25 cellular contexts compared by ENCODE assay signal in genomic region chrX:124268099-124268498, GRCh38.
DNase-seq lines count a peak whose midpoint lies in the region; ATAC-seq and TF ChIP-seq lines count a peak whose summit lies in the region.
"Had no signal": no experiment of that assay in that cellular context is flagged by ENCODE, and none has a peak within 500 bp of the region (broad histone marks: within the 10 kb centered on the region; RNA-seq: fewer than 3 reads in every experiment).

No MANE protein-coding gene starts in this region.

- no peak for ATAC-seq in HG02938 (IDR thresholded peaks at IDR 0.05; ENCODE audit: unreplicated experiment)

- DNase-seq in T-helper 1 cell (no peak), Caki2 (ENCODE audit: low read depth) (peak; percentile 1), esophagus muscularis mucosa (ENCODE audit: extremely low spot score) (no peak), renal cortical epithelial cell (ENCODE audit: low read depth) (peak; percentile 35), HuH-7.5 (ENCODE audit: low spot score) (no peak)
- DNase-seq in activated CD8-positive, alpha-beta memory T cell treated with anti-CD3 and anti-CD28 coated beads, Interleukin-2, amount 50 U/mL, for 48 hours: no peak
- DNase-seq: 8988T; ACHN; BE2C; Calu3; CD8-positive, alpha-beta memory T cell; NCI-H1092; NCI-H1417 treated with DMSO at 0.1 percent for 48 hours; NCI-H1694 treated with DMSO at 0.1 percent for 48 hours; NCI-H2081 treated with DMSO at 0.1 percent for 48 hours; NCI-H2171; NCI-H226; NCI-H510A; NCI-H69; Right ventricle myocardium superior; RPMI8226 had no signal

- H3K4me3 ChIP-seq in esophagus muscularis mucosa: no peak overlapping the region

- TF ChIP-seq CTCF in esophagus muscularis mucosa (IDR thresholded peaks at IDR 0.05): no peak

- no peaks in the 10 kb centered on the region for H3K27me3 Mint-ChIP-seq in T-helper 1 cell treated with Interleukin-12 subunit alpha and Interleukin-12 subunit beta and Interleukin-4 antibody, amounts not matched to agents 30 μg/mL and 1 μg/mL, for 36 hours (ENCODE audit: low read depth)
- H3K27me3 Mint-ChIP-seq: CD8-positive, alpha-beta memory T cell had no signal

- H3K27me3 ChIP-seq in esophagus muscularis mucosa: no peaks in the 10 kb centered on the region
- H3K27me3 ChIP-seq: BE2C had no signal

- no peak for TF ChIP-seq POLR2A in esophagus muscularis mucosa (IDR thresholded peaks at IDR 0.05; ENCODE audit: low read depth)

- in situ Hi-C loops in Caki2 (cut with HindIII; ENCODE audit: low pct_unique_long_range_greater_than_20kb, low sequenced_read_pairs): no loop called here

- H3K27ac ChIP-seq in esophagus muscularis mucosa (replicated peaks in 1 of 4): peak overlapping the region; percentile 32 to 63 (median 53)
- H3K27ac ChIP-seq: HL-60 had no signal

- peaks cover 7% of the 10 kb centered on the region for H3K4me1 Mint-ChIP-seq in T-helper 1 cell treated with Interleukin-12 subunit alpha and Interleukin-12 subunit beta and Interleukin-4 antibody, amounts not matched to agents 30 μg/mL and 1 μg/mL, for 36 hours (ENCODE audit: low read depth)

- intact Hi-C loops in esophagus muscularis mucosa (cut with DNase I): no loop called here

- TF ChIP-seq EP300 in esophagus muscularis mucosa (IDR thresholded peaks at IDR 0.05): no peak

- no peak overlapping the region for H3K4me3 Mint-ChIP-seq in T-helper 1 cell treated with Interleukin-12 subunit alpha and Interleukin-12 subunit beta and Interleukin-4 antibody, amounts not matched to agents 30 μg/mL and 1 μg/mL, for 36 hours
- H3K4me3 Mint-ChIP-seq: CD14-positive monocyte had no signal

- peaks cover 0 to 48% (median 20%) of the 10 kb centered on the region in 4 donors for H3K4me1 ChIP-seq in esophagus muscularis mucosa
- H3K4me1 ChIP-seq: BE2C had no signal

- no peaks in the 10 kb centered on the region for H3K36me3 ChIP-seq in esophagus muscularis mucosa
- H3K36me3 ChIP-seq: BE2C had no signal

- peaks cover 1% of the 10 kb centered on the region for H3K36me3 Mint-ChIP-seq in T-helper 1 cell treated with Interleukin-12 subunit alpha and Interleukin-12 subunit beta and Interleukin-4 antibody, amounts not matched to agents 30 μg/mL and 1 μg/mL, for 36 hours (ENCODE audit: low read depth)
- H3K36me3 Mint-ChIP-seq: CD14-positive monocyte; CD8-positive, alpha-beta memory T cell had no signal

- H3K9me3 Mint-ChIP-seq in T-helper 1 cell treated with Interleukin-12 subunit alpha and Interleukin-12 subunit beta and Interleukin-4 antibody, amounts not matched to agents 30 μg/mL and 1 μg/mL, for 36 hours: no peaks in the 10 kb centered on the region
- H3K9me3 Mint-ChIP-seq: CD8-positive, alpha-beta memory T cell had no signal

- H3K9me3 ChIP-seq in esophagus muscularis mucosa: no peaks in the 10 kb centered on the region
- H3K9me3 ChIP-seq: BE2C had no signal

- peak overlapping the region; percentile 18 for H3K27ac Mint-ChIP-seq in T-helper 1 cell treated with Interleukin-12 subunit alpha and Interleukin-12 subunit beta and Interleukin-4 antibody, amounts not matched to agents 30 μg/mL and 1 μg/mL, for 36 hours

Comparison
In these comparisons a context has a peak if more than half of its experiments do, and no peak if none do; other contexts are left out.
1. DNase-seq: peak in Caki2 (single experiment) and renal cortical epithelial cell (single experiment); none in T-helper 1 cell (0 of 5), esophagus muscularis mucosa (single experiment), HuH-7.5 (single experiment) and activated CD8-positive, alpha-beta memory T cell treated with anti-CD3 and anti-CD28 coated beads, Interleukin-2, amount 50 U/mL, for 48 hours (single experiment).